26 cellular contexts compared by ENCODE assay signal in the genomic region with DNA sequence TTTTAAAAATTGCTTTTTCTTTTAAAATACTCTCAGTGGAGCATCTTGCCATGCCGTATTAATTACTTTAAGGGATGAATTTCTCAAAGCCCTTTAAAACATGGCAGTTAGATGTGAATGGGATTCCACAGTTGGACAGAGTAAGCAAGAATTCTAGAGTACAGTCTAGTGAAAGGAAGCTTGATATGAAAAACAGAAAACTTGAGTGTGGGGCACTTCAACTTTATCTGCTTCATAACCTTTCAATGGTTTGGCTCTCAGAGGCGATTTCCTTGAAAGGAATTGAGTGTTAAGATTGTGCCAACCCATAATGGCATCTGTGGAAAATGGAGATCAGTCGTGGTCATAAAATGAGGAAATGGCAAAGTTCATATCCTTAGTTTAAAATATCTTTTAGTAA.
"Had no signal": no experiment of that assay in that cellular context is flagged by ENCODE, and none has a peak within 500 bp of the region (broad histone marks: within the 10 kb centered on the region; RNA-seq: fewer than 3 reads in every experiment).

No MANE protein-coding gene starts in this region.

- H3K4me1 ChIP-seq: left lung, upper lobe of left lung had no signal

- H3K27ac Mint-ChIP-seq: activated naive CD4-positive, alpha-beta T cell treated with anti-CD3 and anti-CD28 coated beads for 36 hours; activated naive CD8-positive, alpha-beta T cell treated with anti-CD3 and anti-CD28 coated beads for 36 hours; progenitor cell of endocrine pancreas; stimulated activated naive B cell treated with anti-CD40 and anti-IgM and Interleukin-4, amounts not matched to agents 10 μg/mL and 1 μg/mL and 100 μg/mL, for 72 hours had no signal

- H3K4me3 ChIP-seq: adrenal gland, body of pancreas, left lung, ovary, smooth muscle cell, stomach, thyroid gland, upper lobe of left lung, vagina had no signal

- H3K9me3 Mint-ChIP-seq: activated naive CD4-positive, alpha-beta T cell treated with anti-CD3 and anti-CD28 coated beads for 36 hours; activated naive CD8-positive, alpha-beta T cell treated with anti-CD3 and anti-CD28 coated beads for 36 hours; nephron; stimulated activated naive B cell treated with anti-CD40 and anti-IgM and Interleukin-4, amounts not matched to agents 10 μg/mL and 1 μg/mL and 100 μg/mL, for 72 hours had no signal

- H3K36me3 Mint-ChIP-seq: activated naive CD8-positive, alpha-beta T cell treated with anti-CD3 and anti-CD28 coated beads for 36 hours; stimulated activated naive B cell treated with anti-CD40 and anti-IgM and Interleukin-4, amounts not matched to agents 10 μg/mL and 1 μg/mL and 100 μg/mL, for 72 hours had no signal

- ATAC-seq: left lung; stimulated activated naive B cell treated with anti-CD40 and anti-IgM and Interleukin-4, amounts not matched to agents 10 μg/mL and 1 μg/mL and 100 μg/mL, for 72 hours had no signal

- H3K4me1 Mint-ChIP-seq: activated naive CD8-positive, alpha-beta T cell treated with anti-CD3 and anti-CD28 coated beads for 36 hours; stimulated activated naive B cell treated with anti-CD40 and anti-IgM and Interleukin-4, amounts not matched to agents 10 μg/mL and 1 μg/mL and 100 μg/mL, for 72 hours had no signal

- H3K9me3 ChIP-seq: adrenal gland, body of pancreas, left lung, neutrophil, ovary, stomach, thyroid gland, upper lobe of left lung, vagina had no signal

- H3K4me2 ChIP-seq: smooth muscle cell had no signal

- H3K27me3 Mint-ChIP-seq: activated naive CD8-positive, alpha-beta T cell treated with anti-CD3 and anti-CD28 coated beads for 36 hours; progenitor cell of endocrine pancreas had no signal

- H3K27me3 ChIP-seq: adrenal gland, body of pancreas, left lung, neutrophil, ovary, stomach, thyroid gland, upper lobe of left lung, vagina had no signal

- H3K4me3 Mint-ChIP-seq: activated naive CD4-positive, alpha-beta T cell treated with anti-CD3 and anti-CD28 coated beads for 36 hours; activated naive CD8-positive, alpha-beta T cell treated with anti-CD3 and anti-CD28 coated beads for 36 hours; nephron; stimulated activated naive B cell treated with anti-CD40 and anti-IgM and Interleukin-4, amounts not matched to agents 10 μg/mL and 1 μg/mL and 100 μg/mL, for 72 hours had no signal

- DNase-seq: activated CD4-positive, alpha-beta T cell treated with anti-CD3 and anti-CD28 coated beads for 48 hours; activated CD4-positive, alpha-beta T cell treated with anti-CD3 and anti-CD28 coated beads, Interleukin-2, amount 50 U/mL, for 48 hours; activated CD8-positive, alpha-beta memory T cell treated with anti-CD3 and anti-CD28 coated beads for 24 hours; activated effector memory CD4-positive, alpha-beta T cell treated with Interleukin-2 at 50 U/mL for 16 hours; activated naive CD4-positive, alpha-beta T cell treated with anti-CD3 and anti-CD28 coated beads for 36 hours; activated naive CD8-positive, alpha-beta T cell treated with anti-CD3 and anti-CD28 coated beads for 36 hours; adrenal gland; aorta; body of pancreas; cortex of kidney; kidney glomerular epithelial cell; left lung; ovary; retina; stimulated activated CD4-positive, alpha-beta T cell treated with anti-CD3 and anti-CD28 coated beads, Interleukin-1b, Interleukin-23, amount 100 ng/mL, for 48 hours; stimulated activated naive B cell treated with anti-CD40 and anti-IgM and Interleukin-4, amounts not matched to agents 10 μg/mL and 1 μg/mL and 100 μg/mL, for 72 hours; stomach; T-helper 2 cell; thyroid gland; upper lobe of left lung had no signal

- H3K27ac ChIP-seq: adrenal gland, left lung, neutrophil, ovary, thyroid gland, upper lobe of left lung, vagina, VCaP had no signal

- H3K36me3 ChIP-seq: adrenal gland, left lung, neutrophil, ovary, stomach, thyroid gland, upper lobe of left lung, vagina had no signal
